Comparison of ENCODE assay signal across 15 cellular contexts in the genomic region with DNA sequence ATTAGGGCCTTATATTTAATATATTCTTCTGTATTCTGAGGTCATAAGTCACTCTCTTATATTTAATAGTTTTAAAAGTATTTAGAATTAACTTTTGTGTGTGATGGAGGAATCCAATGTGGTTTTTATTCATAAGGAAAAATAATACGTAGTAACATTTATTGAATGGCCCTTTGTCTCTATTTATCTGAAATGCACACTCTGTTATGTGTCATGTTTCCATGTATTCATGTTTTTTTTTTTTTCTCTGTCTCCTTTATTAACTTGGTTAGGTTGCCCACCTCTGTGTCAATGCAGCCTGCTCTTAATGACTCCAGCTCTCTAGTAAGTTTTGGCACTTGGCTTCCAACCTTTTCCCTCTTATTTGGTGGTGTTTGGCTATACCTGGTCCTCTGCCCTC. TPM values are rescaled to one million over a fixed set of nuclear protein-coding genes. Genes with fewer than 3 reads are reported as not detected.
DNase-seq lines count a peak whose midpoint lies in the region; ATAC-seq lines count a peak whose summit lies in the region.
"Had no signal": no experiment of that assay in that cellular context is flagged by ENCODE, and none has a peak within 500 bp of the region (broad histone marks: within the 10 kb centered on the region; RNA-seq: fewer than 3 reads in every experiment).

No MANE protein-coding gene starts in this region.

- peaks cover 42% of the 10 kb centered on the region for H3K36me3 Mint-ChIP-seq in activated T-cell treated with anti-CD3 and anti-CD28 coated beads, Interleukin-2, amount 50 U/mL, for 24 hours (ENCODE audit: low read depth)
- peaks cover 6% of the 10 kb centered on the region for H3K36me3 Mint-ChIP-seq in activated T-cell treated with anti-CD3 and anti-CD28 coated beads, Interleukin-2, amount 50 U/mL, for 4 hours (ENCODE audit: insufficient read depth)
- no peaks in the 10 kb centered on the region for H3K36me3 Mint-ChIP-seq in stimulated activated memory B cell treated with anti-CD40 and anti-IgM and Interleukin-4, amounts not matched to agents 10 μg/mL and 1 μg/mL and 100 μg/mL, for 72 hours

- peaks cover 0 to 2% of the 10 kb centered on the region in 2 experiments for H3K36me3 ChIP-seq in trophoblast cell (ENCODE audit: control insufficient read depth in 1 of 2, insufficient read depth in 2 of 2, low read length in 2 of 2)

- no peak overlapping the region for H3K4me3 ChIP-seq in trophoblast cell (ENCODE audit: low read depth, low read length)
- H3K4me3 ChIP-seq: BLaER1, GM23248 had no signal

- H3K9me3 Mint-ChIP-seq in activated T-cell treated with anti-CD3 and anti-CD28 coated beads, Interleukin-2, amount 50 U/mL, for 24 hours, result no peaks in the 10 kb centered on the region
- no peaks in the 10 kb centered on the region for H3K9me3 Mint-ChIP-seq in activated T-cell treated with anti-CD3 and anti-CD28 coated beads, Interleukin-2, amount 50 U/mL, for 4 hours
- no peaks in the 10 kb centered on the region for H3K9me3 Mint-ChIP-seq in stimulated activated memory B cell treated with anti-CD40 and anti-IgM and Interleukin-4, amounts not matched to agents 10 μg/mL and 1 μg/mL and 100 μg/mL, for 72 hours

- ATAC-seq in activated T-cell treated with anti-CD3 and anti-CD28 coated beads, Interleukin-2, amount 50 U/mL, for 4 hours, result no peak
- ATAC-seq in GM19455 (IDR thresholded peaks at IDR 0.05; ENCODE audit: unreplicated experiment), result no peak
- ATAC-seq in stimulated activated memory B cell treated with anti-CD40 and anti-IgM and Interleukin-4, amounts not matched to agents 10 μg/mL and 1 μg/mL and 100 μg/mL, for 72 hours, result no peak

- H3K79me1 ChIP-seq in trophoblast cell (ENCODE audit: low read length), result no peaks in the 10 kb centered on the region

- no peak for DNase-seq in activated T-cell treated with anti-CD3 and anti-CD28 coated beads, Interleukin-2, amount 50 U/mL, for 24 hours
- DNase-seq in activated T-cell treated with anti-CD3 and anti-CD28 coated beads, Interleukin-2, amount 50 U/mL, for 4 hours, result no peak
- DNase-seq in COLO829 (ENCODE audit: low spot score) (peak; percentile 75), dermis blood vessel endothelial cell (peak; percentile 28), foreskin melanocyte (peak; percentile 42), trophoblast cell (no peak)
- DNase-seq: 8988T, AML-193, Calu3, DMS 273 treated with DMSO at 0.1 percent for 48 hours, GM23248, H7 had no signal

- H3K4me1 ChIP-seq in trophoblast cell (ENCODE audit: control insufficient read depth in 1 of 2, insufficient read depth in 2 of 2, low read length in 2 of 2), result no peaks in the 10 kb centered on the region

- H3K9ac ChIP-seq in trophoblast cell (ENCODE audit: low read length), result no peak overlapping the region
- H3K9ac ChIP-seq: BLaER1, GM23248 had no signal

- H3K4ac ChIP-seq in trophoblast cell (ENCODE audit: low read depth, low read length), result no peak overlapping the region

- H3K4me1 Mint-ChIP-seq in activated T-cell treated with anti-CD3 and anti-CD28 coated beads, Interleukin-2, amount 50 U/mL, for 24 hours (ENCODE audit: low read depth), result peaks cover 47% of the 10 kb centered on the region
- peaks cover 24% of the 10 kb centered on the region for H3K4me1 Mint-ChIP-seq in activated T-cell treated with anti-CD3 and anti-CD28 coated beads, Interleukin-2, amount 50 U/mL, for 4 hours (ENCODE audit: low read depth)
- no peaks in the 10 kb centered on the region for H3K4me1 Mint-ChIP-seq in stimulated activated memory B cell treated with anti-CD40 and anti-IgM and Interleukin-4, amounts not matched to agents 10 μg/mL and 1 μg/mL and 100 μg/mL, for 72 hours

- H2AFZ ChIP-seq in trophoblast cell (ENCODE audit: insufficient read depth, low read length, poor library complexity), result no peak overlapping the region
- H2AFZ ChIP-seq: GM23248 had no signal

- H2BK12ac ChIP-seq in trophoblast cell (ENCODE audit: low read length), result no peak overlapping the region

- no peak overlapping the region for H3K18ac ChIP-seq in trophoblast cell (ENCODE audit: low read length)

- no peak overlapping the region for H3K4me2 ChIP-seq in trophoblast cell (ENCODE audit: low read length)
- H3K4me2 ChIP-seq: BLaER1 had no signal

- H3K9me3 ChIP-seq in trophoblast cell (ENCODE audit: insufficient read depth, low read depth, low read length), result no peaks in the 10 kb centered on the region
- H3K9me3 ChIP-seq: BLaER1 had no signal

- no CpG with 5 or more reads among the region's 1 CpG for WGBS in trophoblast cell (ENCODE audit: extremely low coverage, insufficient coverage, insufficient read length)

- H4K91ac ChIP-seq in trophoblast cell (ENCODE audit: low read depth, low read length), result no peak overlapping the region

- no peak overlapping the region for H4K8ac ChIP-seq in trophoblast cell (ENCODE audit: low read depth, low read length)

- no peak overlapping the region for H3K4me3 Mint-ChIP-seq in activated T-cell treated with anti-CD3 and anti-CD28 coated beads, Interleukin-2, amount 50 U/mL, for 24 hours
- no peak overlapping the region for H3K4me3 Mint-ChIP-seq in activated T-cell treated with anti-CD3 and anti-CD28 coated beads, Interleukin-2, amount 50 U/mL, for 4 hours
- H3K4me3 Mint-ChIP-seq in stimulated activated memory B cell treated with anti-CD40 and anti-IgM and Interleukin-4, amounts not matched to agents 10 μg/mL and 1 μg/mL and 100 μg/mL, for 72 hours, result no peak overlapping the region

- H3K79me2 ChIP-seq in trophoblast cell (ENCODE audit: control insufficient read depth, insufficient read depth, low read length, poor library complexity), result no peaks in the 10 kb centered on the region

- no peak overlapping the region for H2BK120ac ChIP-seq in trophoblast cell (ENCODE audit: insufficient read depth, low read length, poor library complexity)

- no peak overlapping the region for H3K23ac ChIP-seq in trophoblast cell (ENCODE audit: low read length)

- H3K27ac Mint-ChIP-seq in activated T-cell treated with anti-CD3 and anti-CD28 coated beads, Interleukin-2, amount 50 U/mL, for 24 hours, result peak overlapping the region; percentile 9
- H3K27ac Mint-ChIP-seq in stimulated activated memory B cell treated with anti-CD40 and anti-IgM and Interleukin-4, amounts not matched to agents 10 μg/mL and 1 μg/mL and 100 μg/mL, for 72 hours, result no peak overlapping the region

- H3K14ac ChIP-seq in trophoblast cell (ENCODE audit: low read length), result no peak overlapping the region

- H3K27ac ChIP-seq in trophoblast cell (ENCODE audit: low read depth, low read length), result no peak overlapping the region
- H3K27ac ChIP-seq: BLaER1, GM23248 had no signal

- no peaks in the 10 kb centered on the region for H3K27me3 ChIP-seq in trophoblast cell (ENCODE audit: insufficient read depth, low read length)
- H3K27me3 ChIP-seq: BLaER1 had no signal

- no peak overlapping the region for H2AK5ac ChIP-seq in trophoblast cell (ENCODE audit: low read length)

- H4K12ac ChIP-seq in trophoblast cell (ENCODE audit: low read depth, low read length), result no peak overlapping the region

- no peaks in the 10 kb centered on the region for H3K27me3 Mint-ChIP-seq in activated T-cell treated with anti-CD3 and anti-CD28 coated beads, Interleukin-2, amount 50 U/mL, for 24 hours
- H3K27me3 Mint-ChIP-seq in activated T-cell treated with anti-CD3 and anti-CD28 coated beads, Interleukin-2, amount 50 U/mL, for 4 hours (ENCODE audit: low read depth), result no peaks in the 10 kb centered on the region
- H3K27me3 Mint-ChIP-seq in stimulated activated memory B cell treated with anti-CD40 and anti-IgM and Interleukin-4, amounts not matched to agents 10 μg/mL and 1 μg/mL and 100 μg/mL, for 72 hours, result no peaks in the 10 kb centered on the region

- no peak overlapping the region for H2BK5ac ChIP-seq in trophoblast cell (ENCODE audit: low read depth, low read length, poor library complexity)

RNA-seq across cellular contexts. Expression of gene RNF144A, which starts 33.8 kb away (rescaled TPM):
- total RNA-seq in activated T-cell treated with anti-CD3 and anti-CD28 coated beads, Interleukin-2, amount 50 U/mL, for 4 hours, result 10 to 100 TPM; 13.7 to 25.6 (median 18.9) TPM
- 23.6 and 25.2 TPM in 2 replicates for total RNA-seq in dermis blood vessel endothelial cell
- 9.2 and 9.3 TPM in 2 replicates for polyA plus RNA-seq in trophoblast cell (2013)

Comparison
In these comparisons a context has a peak if more than half of its experiments do, and no peak if none do; other contexts are left out.
1. DNase-seq: peak in COLO829 (single experiment), dermis blood vessel endothelial cell (single experiment) and foreskin melanocyte (single experiment); none in activated T-cell treated with anti-CD3 and anti-CD28 coated beads, Interleukin-2, amount 50 U/mL, for 24 hours (single experiment), activated T-cell treated with anti-CD3 and anti-CD28 coated beads, Interleukin-2, amount 50 U/mL, for 4 hours (single experiment) and trophoblast cell (0 of 2).